Comparison of ENCODE assay signal across 27 cellular contexts in genomic region chr6:115216835-115217234, GRCh38.
"Had no signal": no experiment of that assay in that cellular context is flagged by ENCODE, and none has a peak within 500 bp of the region (broad histone marks: within the 10 kb centered on the region; RNA-seq: fewer than 3 reads in every experiment).

No MANE protein-coding gene starts in this region.

- H3K4me1 Mint-ChIP-seq: stimulated activated effector memory CD8-positive, alpha-beta T cell treated with anti-CD3 and anti-CD28 coated beads, Interleukin-12 subunit alpha, Interleukin-12 subunit beta, amount 100 ng/mL, for 72 hours; stimulated activated memory B cell treated with anti-CD40 and anti-IgM and Interleukin-4, amounts not matched to agents 10 μg/mL and 1 μg/mL and 100 μg/mL, for 72 hours; stimulated activated naive B cell treated with anti-CD40 and anti-IgM and Interleukin-4, amounts not matched to agents 10 μg/mL and 1 μg/mL and 100 μg/mL, for 72 hours; stimulated activated naive CD8-positive, alpha-beta T cell treated with anti-CD3 and anti-CD28 coated beads, Interleukin-15, amount 100 ng/mL, for 72 hours had no signal

- H3K9me3 Mint-ChIP-seq: type B pancreatic cell had no signal

- H3K27me3 ChIP-seq: stomach, suprapubic skin, testis, thyroid gland, tibial nerve, transverse colon, upper lobe of left lung, upper lobe of right lung, uterus, vagina had no signal

- H3K36me3 ChIP-seq: stomach, suprapubic skin, thoracic aorta, thyroid gland, tibial nerve, transverse colon, upper lobe of left lung, upper lobe of right lung, vagina had no signal

- H3K27ac Mint-ChIP-seq: stimulated activated effector memory CD8-positive, alpha-beta T cell treated with anti-CD3 and anti-CD28 coated beads, Interleukin-12 subunit alpha, Interleukin-12 subunit beta, amount 100 ng/mL, for 72 hours; stimulated activated memory B cell treated with anti-CD40 and anti-IgM and Interleukin-4, amounts not matched to agents 10 μg/mL and 1 μg/mL and 100 μg/mL, for 72 hours; stimulated activated naive B cell treated with anti-CD40 and anti-IgM and Interleukin-4, amounts not matched to agents 10 μg/mL and 1 μg/mL and 100 μg/mL, for 72 hours; stimulated activated naive CD8-positive, alpha-beta T cell treated with anti-CD3 and anti-CD28 coated beads, Interleukin-15, amount 100 ng/mL, for 72 hours; stimulated activated naive CD8-positive, alpha-beta T cell treated with anti-CD3 and anti-CD28 coated beads, Interleukin-15, Interleukin-2, amounts not matched to agents 100 ng/mL and 50 ng/mL, for 24 hours; type B pancreatic cell had no signal

- H3K4me1 ChIP-seq: stomach, suprapubic skin, testis, thyroid gland, tibial nerve, transverse colon, upper lobe of left lung, upper lobe of right lung, uterus, vagina had no signal

- H3K27me3 Mint-ChIP-seq: stimulated activated memory B cell treated with anti-CD40 and anti-IgM and Interleukin-4, amounts not matched to agents 10 μg/mL and 1 μg/mL and 100 μg/mL, for 72 hours; stimulated activated naive B cell treated with anti-CD40 and anti-IgM and Interleukin-4, amounts not matched to agents 10 μg/mL and 1 μg/mL and 100 μg/mL, for 72 hours; stimulated activated naive CD8-positive, alpha-beta T cell treated with anti-CD3 and anti-CD28 coated beads, Interleukin-15, amount 100 ng/mL, for 72 hours; stimulated activated naive CD8-positive, alpha-beta T cell treated with anti-CD3 and anti-CD28 coated beads, Interleukin-15, Interleukin-2, amounts not matched to agents 100 ng/mL and 50 ng/mL, for 24 hours; type B pancreatic cell had no signal

- ATAC-seq: stimulated activated effector memory CD8-positive, alpha-beta T cell treated with anti-CD3 and anti-CD28 coated beads, Interleukin-12 subunit alpha, Interleukin-12 subunit beta, amount 100 ng/mL, for 72 hours; stimulated activated memory B cell treated with anti-CD40 and anti-IgM and Interleukin-4, amounts not matched to agents 10 μg/mL and 1 μg/mL and 100 μg/mL, for 72 hours; stimulated activated naive B cell treated with anti-CD40 and anti-IgM and Interleukin-4, amounts not matched to agents 10 μg/mL and 1 μg/mL and 100 μg/mL, for 72 hours; stimulated activated naive CD8-positive, alpha-beta T cell treated with anti-CD3 and anti-CD28 coated beads, Interleukin-15, amount 100 ng/mL, for 72 hours; stimulated activated naive CD8-positive, alpha-beta T cell treated with anti-CD3 and anti-CD28 coated beads, Interleukin-15, Interleukin-2, amounts not matched to agents 100 U/mL and 50 U/mL, for 24 hours; upper lobe of right lung had no signal

- H3K36me3 Mint-ChIP-seq: stimulated activated effector memory CD8-positive, alpha-beta T cell treated with anti-CD3 and anti-CD28 coated beads, Interleukin-12 subunit alpha, Interleukin-12 subunit beta, amount 100 ng/mL, for 72 hours; stimulated activated memory B cell treated with anti-CD40 and anti-IgM and Interleukin-4, amounts not matched to agents 10 μg/mL and 1 μg/mL and 100 μg/mL, for 72 hours; stimulated activated naive B cell treated with anti-CD40 and anti-IgM and Interleukin-4, amounts not matched to agents 10 μg/mL and 1 μg/mL and 100 μg/mL, for 72 hours; type B pancreatic cell had no signal

- DNase-seq: stimulated activated CD4-positive, alpha-beta T cell treated with anti-CD3 and anti-CD28 coated beads, Interleukin-2, amount 100 ng/mL, for 48 hours; stimulated activated CD4-positive, alpha-beta T cell treated with anti-CD3 and anti-CD28 coated beads, Interleukin-4, amount 100 ng/mL, for 1 hour; stimulated activated CD4-positive, alpha-beta T cell treated with anti-CD3 and anti-CD28 coated beads, Interleukin-4, amount 100 ng/mL, for 24 hours; stimulated activated CD4-positive, alpha-beta T cell treated with anti-CD3 and anti-CD28 coated beads, Interleukin-4, amount 100 ng/mL, for 4 hours; stimulated activated CD8-positive, alpha-beta memory T cell treated with anti-CD3 and anti-CD28 coated beads, Interleukin-4, amount 100 ng/mL, for 48 hours; stimulated activated naive B cell treated with anti-CD40 and anti-IgM and Interleukin-4, amounts not matched to agents 10 μg/mL and 1 μg/mL and 100 μg/mL, for 72 hours; stimulated activated naive CD4-positive, alpha-beta T cell; stimulated activated naive CD4-positive, alpha-beta T cell treated with Interleukin-2 at 50 U/mL for 16 hours; stimulated activated naive CD8-positive, alpha-beta T cell treated with anti-CD3 and anti-CD28 coated beads, Interleukin-15, amount 100 ng/mL, for 72 hours; stimulated activated naive CD8-positive, alpha-beta T cell treated with anti-CD3 and anti-CD28 coated beads, Interleukin-15, Interleukin-2, amounts not matched to agents 100 U/mL and 50 U/mL, for 24 hours; stomach; substantia nigra; testis; thyroid gland; transverse colon; trophoblast cell; upper lobe of left lung; upper lobe of right lung; uterus had no signal

- H3K4me3 Mint-ChIP-seq: stimulated activated effector memory CD8-positive, alpha-beta T cell treated with anti-CD3 and anti-CD28 coated beads, Interleukin-12 subunit alpha, Interleukin-12 subunit beta, amount 100 ng/mL, for 72 hours; stimulated activated memory B cell treated with anti-CD40 and anti-IgM and Interleukin-4, amounts not matched to agents 10 μg/mL and 1 μg/mL and 100 μg/mL, for 72 hours; stimulated activated naive B cell treated with anti-CD40 and anti-IgM and Interleukin-4, amounts not matched to agents 10 μg/mL and 1 μg/mL and 100 μg/mL, for 72 hours; stimulated activated naive CD8-positive, alpha-beta T cell treated with anti-CD3 and anti-CD28 coated beads, Interleukin-15, amount 100 ng/mL, for 72 hours; stimulated activated naive CD8-positive, alpha-beta T cell treated with anti-CD3 and anti-CD28 coated beads, Interleukin-15, Interleukin-2, amounts not matched to agents 100 ng/mL and 50 ng/mL, for 24 hours; type B pancreatic cell had no signal

- H3K9me3 ChIP-seq: testis, thoracic aorta, thyroid gland, upper lobe of left lung, upper lobe of right lung, uterus, vagina had no signal

- H3K27ac ChIP-seq: stomach, suprapubic skin, testis, thoracic aorta, thyroid gland, tibial nerve, transverse colon, upper lobe of left lung, upper lobe of right lung, uterus, vagina had no signal

- H3K4me3 ChIP-seq: stomach, suprapubic skin, testis, thoracic aorta, thyroid gland, tibial nerve, transverse colon, upper lobe of left lung, upper lobe of right lung, uterus, vagina had no signal
